27 cellular contexts compared by ENCODE assay signal in genomic region chr16:56284521-56284920, GRCh38.
"Had no signal": no experiment of that assay in that cellular context is flagged by ENCODE, and none has a peak within 500 bp of the region (broad histone marks: within the 10 kb centered on the region; RNA-seq: fewer than 3 reads in every experiment).

No MANE protein-coding gene starts in this region.

- H3K4me2 ChIP-seq: hepatocyte had no signal

- H3K79me2 ChIP-seq: hepatocyte had no signal

- H2AFZ ChIP-seq: hepatocyte had no signal

- H3K4me3 ChIP-seq: esophagus muscularis mucosa, gastroesophageal sphincter, heart left ventricle, hepatocyte, left lung, mucosa of descending colon, prostate gland, right atrium auricular region, transverse colon, vagina had no signal

- H3K36me3 ChIP-seq: esophagus muscularis mucosa, gastroesophageal sphincter, heart left ventricle, left lung, prostate gland, right atrium auricular region, transverse colon, vagina had no signal

- H3K27ac ChIP-seq: epithelial cell of prostate, esophagus muscularis mucosa, foreskin keratinocyte, gastroesophageal sphincter, heart left ventricle, hepatocyte, left lung, prostate gland, right atrium auricular region, transverse colon, vagina had no signal

- H3K9me3 ChIP-seq: esophagus muscularis mucosa, gastroesophageal sphincter, heart left ventricle, left lung, mucosa of descending colon, prostate gland, right atrium auricular region, transverse colon, vagina had no signal

- H3K4me3 Mint-ChIP-seq: endodermal cell; mesothelial cell of epicardium; natural killer cell treated with Interleukin-12 subunit alpha and Interleukin-12 subunit beta and Interleukin-15 and Interleukin-18, amount 100 ng/mL, for 72 hours; neural crest cell; stimulated activated memory B cell treated with anti-CD40 and anti-IgM and Interleukin-4, amounts not matched to agents 10 μg/mL and 1 μg/mL and 100 μg/mL, for 72 hours had no signal

- H3K27me3 ChIP-seq: esophagus muscularis mucosa, foreskin keratinocyte, gastroesophageal sphincter, heart left ventricle, hepatocyte, left lung, right atrium auricular region, transverse colon, vagina had no signal

- H3K9me3 Mint-ChIP-seq: endodermal cell; mesothelial cell of epicardium; naive B cell; natural killer cell treated with Interleukin-12 subunit alpha and Interleukin-12 subunit beta and Interleukin-15 and Interleukin-18, amount 100 ng/mL, for 72 hours; neural crest cell; stimulated activated memory B cell treated with anti-CD40 and anti-IgM and Interleukin-4, amounts not matched to agents 10 μg/mL and 1 μg/mL and 100 μg/mL, for 72 hours had no signal

- H3K36me3 Mint-ChIP-seq: mesothelial cell of epicardium; naive B cell; natural killer cell treated with Interleukin-12 subunit alpha and Interleukin-12 subunit beta and Interleukin-15 and Interleukin-18, amount 100 ng/mL, for 72 hours; stimulated activated memory B cell treated with anti-CD40 and anti-IgM and Interleukin-4, amounts not matched to agents 10 μg/mL and 1 μg/mL and 100 μg/mL, for 72 hours had no signal

- H3K27ac Mint-ChIP-seq: endodermal cell; mesothelial cell of epicardium; naive B cell; natural killer cell treated with Interleukin-12 subunit alpha and Interleukin-12 subunit beta and Interleukin-15 and Interleukin-18, amount 100 ng/mL, for 72 hours; stimulated activated memory B cell treated with anti-CD40 and anti-IgM and Interleukin-4, amounts not matched to agents 10 μg/mL and 1 μg/mL and 100 μg/mL, for 72 hours had no signal

- FAIRE-seq: kidney had no signal

- ATAC-seq: foreskin keratinocyte; gastroesophageal sphincter; heart left ventricle; left cardiac atrium; left lung; mucosa of descending colon; natural killer cell treated with Interleukin-12 subunit alpha and Interleukin-12 subunit beta and Interleukin-15 and Interleukin-18, amount 100 ng/mL, for 72 hours; sciatic nerve; stimulated activated memory B cell treated with anti-CD40 and anti-IgM and Interleukin-4, amounts not matched to agents 10 μg/mL and 1 μg/mL and 100 μg/mL, for 72 hours; stimulated activated naive CD8-positive, alpha-beta T cell treated with anti-CD3 and anti-CD28 coated beads, Interleukin-15, Interleukin-2, amounts not matched to agents 100 U/mL and 50 U/mL, for 24 hours had no signal

- H3K27me3 Mint-ChIP-seq: naive B cell; natural killer cell treated with Interleukin-12 subunit alpha and Interleukin-12 subunit beta and Interleukin-15 and Interleukin-18, amount 100 ng/mL, for 72 hours; stimulated activated memory B cell treated with anti-CD40 and anti-IgM and Interleukin-4, amounts not matched to agents 10 μg/mL and 1 μg/mL and 100 μg/mL, for 72 hours had no signal

- H3K4me1 ChIP-seq: esophagus muscularis mucosa, foreskin keratinocyte, gastroesophageal sphincter, left lung, prostate gland, transverse colon, vagina had no signal

- DNase-seq: effector CD8-positive, alpha-beta T cell; endodermal cell; foreskin keratinocyte; heart left ventricle; kidney; left cardiac atrium; left lung; mesenchymal stem cell; mucosa of descending colon; naive B cell; nucleus accumbens; stimulated activated CD4-positive, alpha-beta T cell treated with anti-CD3 and anti-CD28 coated beads, Interleukin-2, amount 100 ng/mL, for 24 hours; stimulated activated CD4-positive, alpha-beta T cell treated with anti-CD3 and anti-CD28 coated beads, Interleukin-4, amount 100 ng/mL, for 4 hours; stimulated activated naive CD8-positive, alpha-beta T cell treated with anti-CD3 and anti-CD28 coated beads, Interleukin-15, Interleukin-2, amounts not matched to agents 100 U/mL and 50 U/mL, for 24 hours; transverse colon had no signal
